In genomic region chr10:79286318-79286951, GRCh38 we compare ENCODE assay signal across 8 cellular contexts.
A peak's percentile ranks its signal among the peaks of the same experiment; 100 is the strongest.
DNase-seq lines count a peak whose midpoint lies in the region; ATAC-seq and TF ChIP-seq lines count a peak whose summit lies in the region.

No MANE protein-coding gene starts in this region.

- no peak overlapping the region for H2AFZ ChIP-seq in PC-3 (ENCODE audit: low read length)

- H3K27me3 ChIP-seq in naive thymus-derived CD4-positive, alpha-beta T cell (ENCODE audit: control insufficient read depth in 2 of 2, insufficient read depth in 2 of 2, low read length in 2 of 2), result no peaks in the 10 kb centered on the region
- H3K27me3 ChIP-seq in PC-3 (ENCODE audit: low read length), result no peaks in the 10 kb centered on the region

- DNase-seq in DMS53 (lab: John Stamatoyannopoulos, UW) (peak; percentile 84), KG1 (lab: John Stamatoyannopoulos, UW) (peak; percentile 91), cerebellum (ENCODE audit: low spot score) (peak; percentile 48), PC-3 (no peak)
- peak; percentile 92 for DNase-seq in activated CD4-positive, alpha-beta T cell treated with anti-CD3 and anti-CD28 coated beads for 36 hours
- DNase-seq in naive thymus-derived CD4-positive, alpha-beta T cell, result peak; percentile 51 to 80 (median 75)

- no peak overlapping the region for H3K9ac ChIP-seq in PC-3 (ENCODE audit: low read length)

- no peaks in the 10 kb centered on the region for H3F3A ChIP-seq in PC-3 (ENCODE audit: low read length, unreplicated experiment)

- H3K4me1 Mint-ChIP-seq in activated CD4-positive, alpha-beta T cell treated with anti-CD3 and anti-CD28 coated beads for 36 hours, result peaks cover 41% of the 10 kb centered on the region
- peaks cover 24 to 52% (median 38%) of the 10 kb centered on the region in 7 donors for H3K4me1 Mint-ChIP-seq in naive thymus-derived CD4-positive, alpha-beta T cell
- H3K4me1 Mint-ChIP-seq in stimulated activated naive CD8-positive, alpha-beta T cell treated with anti-CD3 and anti-CD28 coated beads, Interleukin-15, Interleukin-2, amounts not matched to agents 100 ng/mL and 50 ng/mL, for 24 hours (ENCODE audit: low read depth), result peaks cover 52% of the 10 kb centered on the region

- H3K9me3 ChIP-seq in naive thymus-derived CD4-positive, alpha-beta T cell (ENCODE audit: control insufficient read depth in 2 of 3, low read length in 3 of 3), result no peaks in the 10 kb centered on the region
- H3K9me3 ChIP-seq in PC-3 (ENCODE audit: low read length), result no peaks in the 10 kb centered on the region

- CTCF ChIA-PET in activated CD4-positive, alpha-beta T cell treated with anti-CD3 and anti-CD28 coated beads for 36 hours (lab: Charles Lee), result interaction anchor here (0.7 to 1.6 kb wide), 5 partner anchors 19 to 88 kb away, joined by 3 to 4 read pairs (median 3); no protein-coding TSS in a partner anchor
- CTCF ChIA-PET in naive thymus-derived CD4-positive, alpha-beta T cell (lab: Charles Lee), result interaction anchor here (0.6 kb wide), 1 partner anchor 23 kb away, joined by 3 read pairs; no protein-coding TSS in a partner anchor
- CTCF ChIA-PET in PC-3 (lab: Charles Lee), result no interaction called here

- no TSS peak for BruUV-seq in PC-3 (replicated peaks; lab: Mats Ljungman, UMichigan)

- ATAC-seq in GM21367 (IDR thresholded peaks at IDR 0.05; ENCODE audit: unreplicated experiment) (peak; percentile 84), PC-3 (no peak)
- ATAC-seq in activated CD4-positive, alpha-beta T cell treated with anti-CD3 and anti-CD28 coated beads for 36 hours, result peak; percentile 88
- ATAC-seq in naive thymus-derived CD4-positive, alpha-beta T cell, result peak; percentile 92

- H3K4me2 ChIP-seq in PC-3 (ENCODE audit: low read length), result no peak overlapping the region

- no peaks in the 10 kb centered on the region for H3K27me3 Mint-ChIP-seq in activated CD4-positive, alpha-beta T cell treated with anti-CD3 and anti-CD28 coated beads for 36 hours
- no peaks in the 10 kb centered on the region for H3K27me3 Mint-ChIP-seq in naive thymus-derived CD4-positive, alpha-beta T cell
- no peaks in the 10 kb centered on the region for H3K27me3 Mint-ChIP-seq in stimulated activated naive CD8-positive, alpha-beta T cell treated with anti-CD3 and anti-CD28 coated beads, Interleukin-15, Interleukin-2, amounts not matched to agents 100 ng/mL and 50 ng/mL, for 24 hours

- H4K20me1 ChIP-seq in PC-3 (ENCODE audit: low read length), result no peaks in the 10 kb centered on the region

- H3K4me3 ChIP-seq in naive thymus-derived CD4-positive, alpha-beta T cell (ENCODE audit: low read length), result peak overlapping the region; percentile 34
- no peak overlapping the region for H3K4me3 ChIP-seq in PC-3 (ENCODE audit: low read length)

- H3K9me3 Mint-ChIP-seq in activated CD4-positive, alpha-beta T cell treated with anti-CD3 and anti-CD28 coated beads for 36 hours (ENCODE audit: low read depth), result no peaks in the 10 kb centered on the region
- H3K9me3 Mint-ChIP-seq in naive thymus-derived CD4-positive, alpha-beta T cell, result no peaks in the 10 kb centered on the region
- H3K9me3 Mint-ChIP-seq in stimulated activated naive CD8-positive, alpha-beta T cell treated with anti-CD3 and anti-CD28 coated beads, Interleukin-15, Interleukin-2, amounts not matched to agents 100 ng/mL and 50 ng/mL, for 24 hours, result no peaks in the 10 kb centered on the region

- peaks cover 21 to 31% of the 10 kb centered on the region in 2 donors for H3K4me1 ChIP-seq in naive thymus-derived CD4-positive, alpha-beta T cell (ENCODE audit: control insufficient read depth in 2 of 2, insufficient read depth in 2 of 2, low read length in 2 of 2)
- H3K4me1 ChIP-seq in PC-3 (ENCODE audit: insufficient read depth, low read length), result peaks cover 6% of the 10 kb centered on the region; the same call in 1 of the 2 replicates

- TF ChIP-seq CTCF in PC-3 (conservative IDR thresholded peaks at IDR 0.05; ENCODE audit: low read depth, low read length), result no peak

- H3K36me3 ChIP-seq in naive thymus-derived CD4-positive, alpha-beta T cell (ENCODE audit: control insufficient read depth in 2 of 3, insufficient read depth in 3 of 3, low read length in 3 of 3), result peaks cover 0 to 5% (median 0%) of the 10 kb centered on the region in 3 experiments
- H3K36me3 ChIP-seq in PC-3 (ENCODE audit: low read depth, low read length), result peaks cover 9% of the 10 kb centered on the region; the same call in 1 of the 2 replicates

- H3K9me2 ChIP-seq in PC-3 (replicated peaks; ENCODE audit: low read length), result no peaks in the 10 kb centered on the region

- no peaks in the 10 kb centered on the region for H3K79me2 ChIP-seq in PC-3 (ENCODE audit: low read length)

- intact Hi-C loops in activated CD4-positive, alpha-beta T cell treated with anti-CD3 and anti-CD28 coated beads for 36 hours (cut with DNase I, micrococcal nuclease), result loop anchor here (2.0 to 5.0 kb wide), 3 partner anchors 30 to 62 kb away; no protein-coding TSS in a partner anchor
- intact Hi-C loops in naive thymus-derived CD4-positive, alpha-beta T cell (cut with micrococcal nuclease), result loop anchor here (1.0 to 5.0 kb wide), 11 partner anchors 31 to 1252 kb away; partner anchors contain the start of genes ZCCHC24 (in 2 of the 2), PPIF (in 1 of the 2) and ZMIZ1 (in 1 of the 2)
- intact Hi-C loops in PC-3 (cut with micrococcal nuclease), result no loop called here

- H3K4me3 Mint-ChIP-seq in activated CD4-positive, alpha-beta T cell treated with anti-CD3 and anti-CD28 coated beads for 36 hours, result peak overlapping the region; percentile 37
- H3K4me3 Mint-ChIP-seq in naive thymus-derived CD4-positive, alpha-beta T cell, result peak overlapping the region; percentile 70 to 80 (median 74)
- peak overlapping the region; percentile 76 for H3K4me3 Mint-ChIP-seq in stimulated activated naive CD8-positive, alpha-beta T cell treated with anti-CD3 and anti-CD28 coated beads, Interleukin-15, Interleukin-2, amounts not matched to agents 100 ng/mL and 50 ng/mL, for 24 hours

- peaks cover 35% of the 10 kb centered on the region for H3K36me3 Mint-ChIP-seq in activated CD4-positive, alpha-beta T cell treated with anti-CD3 and anti-CD28 coated beads for 36 hours (ENCODE audit: low read depth)
- peaks cover 0 to 12% (median 11%) of the 10 kb centered on the region in 5 donors for H3K36me3 Mint-ChIP-seq in naive thymus-derived CD4-positive, alpha-beta T cell
- H3K36me3 Mint-ChIP-seq in stimulated activated naive CD8-positive, alpha-beta T cell treated with anti-CD3 and anti-CD28 coated beads, Interleukin-15, Interleukin-2, amounts not matched to agents 100 ng/mL and 50 ng/mL, for 24 hours (ENCODE audit: low read depth), result peaks cover 21% of the 10 kb centered on the region

- H3K27ac Mint-ChIP-seq in activated CD4-positive, alpha-beta T cell treated with anti-CD3 and anti-CD28 coated beads for 36 hours, result peak overlapping the region; percentile 85
- H3K27ac Mint-ChIP-seq in naive thymus-derived CD4-positive, alpha-beta T cell, result peak overlapping the region; percentile 49 to 88 (median 66)
- H3K27ac Mint-ChIP-seq in stimulated activated naive CD8-positive, alpha-beta T cell treated with anti-CD3 and anti-CD28 coated beads, Interleukin-15, Interleukin-2, amounts not matched to agents 100 ng/mL and 50 ng/mL, for 24 hours, result peak overlapping the region; percentile 87

- POLR2A ChIA-PET in activated CD4-positive, alpha-beta T cell treated with anti-CD3 and anti-CD28 coated beads for 36 hours (lab: Charles Lee), result interaction anchor here (1.0 to 1.2 kb wide), 3 partner anchors 37 to 663 kb away, joined by 3 to 4 read pairs (median 4); no protein-coding TSS in a partner anchor
- POLR2A ChIA-PET in naive thymus-derived CD4-positive, alpha-beta T cell (lab: Charles Lee), result interaction anchor here (0.7 to 1.6 kb wide), 6 partner anchors 9 to 247 kb away, joined by 3 to 8 read pairs (median 3); no protein-coding TSS in a partner anchor
- POLR2A ChIA-PET in PC-3 (lab: Charles Lee; ENCODE audit: unreplicated experiment), result no interaction called here

- H3K27ac ChIP-seq in naive thymus-derived CD4-positive, alpha-beta T cell (ENCODE audit: low read depth, low read length), result no peak overlapping the region
- no peak overlapping the region for H3K27ac ChIP-seq in PC-3 (ENCODE audit: low read length)
